21 cellular contexts compared by ENCODE assay signal in genomic region chr7:35536396-35536826, GRCh38.
A peak's percentile ranks its signal among the peaks of the same experiment; 100 is the strongest.
DNase-seq lines count a peak whose midpoint lies in the region; ATAC-seq and TF ChIP-seq lines count a peak whose summit lies in the region.
"Had no signal": no experiment of that assay in that cellular context is flagged by ENCODE, and none has a peak within 500 bp of the region (broad histone marks: within the 10 kb centered on the region; RNA-seq: fewer than 3 reads in every experiment).

No MANE protein-coding gene starts in this region.

- H3K27ac ChIP-seq in CD4-positive, CD25-positive, alpha-beta regulatory T cell (ENCODE audit: insufficient read depth, low read length, poor library complexity, severe bottlenecking) = no peak overlapping the region
- H3K27ac ChIP-seq in GM23338 (ENCODE audit: low read depth) = no peak overlapping the region
- no peak overlapping the region for H3K27ac ChIP-seq in CD8-positive, alpha-beta T cell (ENCODE audit: low read depth, low read length)
- H3K27ac ChIP-seq: epithelial cell of prostate, tibial nerve had no signal

- no peak for TF ChIP-seq CTCF in GM23338 (conservative IDR thresholded peaks at IDR 0.05; ENCODE audit: low read depth in 2 of 2)
- TF ChIP-seq CTCF in natural killer cell (IDR thresholded peaks at IDR 0.05) = no peak
- TF ChIP-seq CTCF in CD14-positive monocyte (IDR thresholded peaks at IDR 0.05) = no peak
- no peak for TF ChIP-seq CTCF in CD8-positive, alpha-beta T cell (IDR thresholded peaks at IDR 0.05)

- H3K4me1 ChIP-seq in CD4-positive, CD25-positive, alpha-beta regulatory T cell (ENCODE audit: control insufficient read depth, insufficient read depth, low read length, poor library complexity, severe bottlenecking) = peaks cover 3% of the 10 kb centered on the region
- H3K4me1 ChIP-seq in GM23338 (ENCODE audit: insufficient read depth) = no peaks in the 10 kb centered on the region
- no peaks in the 10 kb centered on the region for H3K4me1 ChIP-seq in CD8-positive, alpha-beta T cell (ENCODE audit: insufficient read depth, low read length)

- H3K27me3 ChIP-seq in CD4-positive, CD25-positive, alpha-beta regulatory T cell (ENCODE audit: control insufficient read depth, insufficient read depth, low read length) = peaks cover 4% of the 10 kb centered on the region
- H3K27me3 ChIP-seq in GM23338 (ENCODE audit: insufficient read depth) = peaks cover 19% of the 10 kb centered on the region; the same call in 1 of the 2 replicates
- no peaks in the 10 kb centered on the region for H3K27me3 ChIP-seq in CD8-positive, alpha-beta T cell (ENCODE audit: insufficient read depth, low read length)
- H3K27me3 ChIP-seq: tibial nerve had no signal

- H3K4me3 ChIP-seq in CD4-positive, CD25-positive, alpha-beta regulatory T cell (ENCODE audit: low read depth, low read length) = no peak overlapping the region
- H3K4me3 ChIP-seq in GM23338 = no peak overlapping the region
- no peak overlapping the region for H3K4me3 ChIP-seq in CD8-positive, alpha-beta T cell (ENCODE audit: low read depth, low read length)

- intact Hi-C loops in natural killer cell (cut with micrococcal nuclease) = loop anchor here (5.0 kb wide), 2 partner anchors 371 to 464 kb away; no protein-coding TSS in a partner anchor
- intact Hi-C loops in CD14-positive monocyte (cut with micrococcal nuclease) = loop anchor here (2.0 to 10.0 kb wide), 3 partner anchors 112 to 714 kb away; no protein-coding TSS in a partner anchor
- intact Hi-C loops in CD8-positive, alpha-beta T cell (cut with DNase I, micrococcal nuclease) = loop anchor here (2.0 to 10.0 kb wide), 7 partner anchors 112 to 1446 kb away; no protein-coding TSS in a partner anchor

- H3K4me3 Mint-ChIP-seq in CD4-positive, CD25-positive, alpha-beta regulatory T cell = peak overlapping the region in 3 of 4 donors; percentile 40 to 72 (median 62)
- peak overlapping the region; percentile 15; the same call in 1 of the 3 replicates for H3K4me3 Mint-ChIP-seq in GM23338
- H3K4me3 Mint-ChIP-seq in effector memory CD8-positive, alpha-beta T cell = peak overlapping the region; percentile 70 to 71
- peak overlapping the region; percentile 56 for H3K4me3 Mint-ChIP-seq in natural killer cell
- no peak overlapping the region for H3K4me3 Mint-ChIP-seq in CD14-positive monocyte
- H3K4me3 Mint-ChIP-seq in CD8-positive, alpha-beta T cell = no peak overlapping the region

- no peaks in the 10 kb centered on the region for H3K36me3 Mint-ChIP-seq in CD4-positive, CD25-positive, alpha-beta regulatory T cell
- H3K36me3 Mint-ChIP-seq in GM23338 (ENCODE audit: low read depth) (no peaks in the 10 kb centered on the region), natural killer cell (no peaks in the 10 kb centered on the region), CD14-positive monocyte (no peaks in the 10 kb centered on the region)
- H3K36me3 Mint-ChIP-seq in effector memory CD8-positive, alpha-beta T cell (ENCODE audit: insufficient read depth) = no peaks in the 10 kb centered on the region
- peaks cover 2% of the 10 kb centered on the region for H3K36me3 Mint-ChIP-seq in CD8-positive, alpha-beta T cell
- H3K36me3 Mint-ChIP-seq: activated CD4-positive, alpha-beta memory T cell treated with anti-CD3 and anti-CD28 coated beads for 36 hours had no signal

- H3K9me2 ChIP-seq in GM23338 (ENCODE audit: insufficient read depth) = no peaks in the 10 kb centered on the region

- H4K20me1 ChIP-seq in GM23338 (replicated peaks; ENCODE audit: insufficient read depth) = no peaks in the 10 kb centered on the region

- POLR2A ChIA-PET in CD8-positive, alpha-beta T cell (lab: Charles Lee) = no interaction called here

- no peak overlapping the region for H3K27ac Mint-ChIP-seq in CD4-positive, CD25-positive, alpha-beta regulatory T cell
- H3K27ac Mint-ChIP-seq in GM23338 (no peak overlapping the region), natural killer cell (no peak overlapping the region), CD14-positive monocyte (no peak overlapping the region)
- H3K27ac Mint-ChIP-seq in effector memory CD8-positive, alpha-beta T cell = no peak overlapping the region
- no peak overlapping the region for H3K27ac Mint-ChIP-seq in CD8-positive, alpha-beta T cell
- H3K27ac Mint-ChIP-seq: activated CD4-positive, alpha-beta memory T cell treated with anti-CD3 and anti-CD28 coated beads for 36 hours; activated T-cell treated with anti-CD3 and anti-CD28 coated beads, Interleukin-2, amount 50 U/mL, for 72 hours had no signal

- H3K4me2 ChIP-seq in GM23338 = no peak overlapping the region

- no peak for ATAC-seq in CD4-positive, CD25-positive, alpha-beta regulatory T cell (ENCODE audit: low read depth in 2 of 2)
- ATAC-seq in GM23338 (no peak), natural killer cell (no peak), GM21390 (IDR thresholded peaks at IDR 0.05; ENCODE audit: unreplicated experiment) (no peak)
- ATAC-seq in effector memory CD8-positive, alpha-beta T cell (replicated peaks) = no peak
- ATAC-seq in CD8-positive, alpha-beta T cell = no peak

- peaks cover 0 to 9% (median 3%) of the 10 kb centered on the region in 4 donors for H3K4me1 Mint-ChIP-seq in CD4-positive, CD25-positive, alpha-beta regulatory T cell
- H3K4me1 Mint-ChIP-seq in GM23338 = no peaks in the 10 kb centered on the region
- peaks cover 0 to 3% of the 10 kb centered on the region in 2 donors for H3K4me1 Mint-ChIP-seq in effector memory CD8-positive, alpha-beta T cell (ENCODE audit: low read depth in 2 of 2)
- peaks cover 0 to 4% of the 10 kb centered on the region in 2 donors for H3K4me1 Mint-ChIP-seq in natural killer cell
- H3K4me1 Mint-ChIP-seq in CD14-positive monocyte = peaks cover 10% of the 10 kb centered on the region
- H3K4me1 Mint-ChIP-seq in CD8-positive, alpha-beta T cell (ENCODE audit: low read depth) = peaks cover 2% of the 10 kb centered on the region

- no peak for DNase-seq in CD4-positive, CD25-positive, alpha-beta regulatory T cell
- DNase-seq in GM23338 (ENCODE audit: low spot score) = no peak
- DNase-seq in effector memory CD8-positive, alpha-beta T cell = no peak
- DNase-seq in natural killer cell = no peak
- no peak for DNase-seq in CD14-positive monocyte (ENCODE audit: low spot score)
- no peak for DNase-seq in CD8-positive, alpha-beta T cell
- no peak for DNase-seq in mucosa of gallbladder (ENCODE audit: low spot score)
- DNase-seq: activated CD4-positive, alpha-beta memory T cell treated with anti-CD3 and anti-CD28 coated beads for 36 hours; activated T-cell treated with anti-CD3 and anti-CD28 coated beads, Interleukin-2, amount 50 U/mL, for 72 hours; COR-L47; dermis blood vessel endothelial cell; foreskin fibroblast; kidney; NCI-H1417 treated with DMSO at 0.1 percent for 48 hours; NCI-H69; occipital lobe; SHP77; T-helper 1 cell had no signal

- CTCF ChIA-PET in CD8-positive, alpha-beta T cell (lab: Charles Lee) = interaction anchor here (0.7 kb wide), 1 partner anchor 14 kb away, joined by 4 read pairs; no protein-coding TSS in a partner anchor

- 0 out of 2 replicates have a peak overlapping the region, but pooled peaks have one; percentile 14 for H2AFZ ChIP-seq in GM23338

- no peaks in the 10 kb centered on the region for H3K79me2 ChIP-seq in GM23338 (replicated peaks; ENCODE audit: insufficient read depth)

- H3K27me3 Mint-ChIP-seq in CD4-positive, CD25-positive, alpha-beta regulatory T cell = peaks cover 32% of the 10 kb centered on the region
- H3K27me3 Mint-ChIP-seq in GM23338 (ENCODE audit: insufficient read depth, low read depth, poor library complexity) = peaks cover 7% of the 10 kb centered on the region
- peaks cover 23 to 48% of the 10 kb centered on the region in 2 donors for H3K27me3 Mint-ChIP-seq in effector memory CD8-positive, alpha-beta T cell
- peaks cover 10 to 14% of the 10 kb centered on the region in 2 donors for H3K27me3 Mint-ChIP-seq in natural killer cell (ENCODE audit: low read depth in 2 of 2)
- peaks cover 14 to 28% (median 27%) of the 10 kb centered on the region in 3 donors for H3K27me3 Mint-ChIP-seq in CD14-positive monocyte (ENCODE audit: low read depth in 3 of 3)
- H3K27me3 Mint-ChIP-seq in CD8-positive, alpha-beta T cell (ENCODE audit: low read depth) = peaks cover 12% of the 10 kb centered on the region

- H3K9me3 ChIP-seq in CD4-positive, CD25-positive, alpha-beta regulatory T cell (ENCODE audit: control insufficient read depth in 2 of 2, low read length in 2 of 2) = no peaks in the 10 kb centered on the region
- no peaks in the 10 kb centered on the region for H3K9me3 ChIP-seq in CD8-positive, alpha-beta T cell (ENCODE audit: low read length)
- H3K9me3 ChIP-seq: tibial nerve had no signal

- H3K36me3 ChIP-seq in CD4-positive, CD25-positive, alpha-beta regulatory T cell (ENCODE audit: control insufficient read depth, insufficient read depth, low read length) = no peaks in the 10 kb centered on the region
- no peaks in the 10 kb centered on the region for H3K36me3 ChIP-seq in GM23338 (ENCODE audit: insufficient read depth)
- H3K36me3 ChIP-seq in CD8-positive, alpha-beta T cell (ENCODE audit: insufficient read depth, low read length) = no peaks in the 10 kb centered on the region
- H3K36me3 ChIP-seq: tibial nerve had no signal

- peaks cover 0 to 2% (median 0%) of the 10 kb centered on the region in 7 donors for H3K9me3 Mint-ChIP-seq in CD4-positive, CD25-positive, alpha-beta regulatory T cell
- H3K9me3 Mint-ChIP-seq in GM23338 (no peaks in the 10 kb centered on the region), natural killer cell (no peaks in the 10 kb centered on the region), CD14-positive monocyte (peaks cover 5 to 14% (median 10%) of the 10 kb centered on the region in 7 donors)
- H3K9me3 Mint-ChIP-seq in effector memory CD8-positive, alpha-beta T cell = no peaks in the 10 kb centered on the region
- H3K9me3 Mint-ChIP-seq in CD8-positive, alpha-beta T cell = no peaks in the 10 kb centered on the region
- H3K9me3 Mint-ChIP-seq: activated CD4-positive, alpha-beta memory T cell treated with anti-CD3 and anti-CD28 coated beads for 36 hours; activated T-cell treated with anti-CD3 and anti-CD28 coated beads, Interleukin-2, amount 50 U/mL, for 72 hours had no signal

- H3F3A ChIP-seq in GM23338 (replicated peaks; ENCODE audit: low read depth) = no peaks in the 10 kb centered on the region

Comparison
In these comparisons a context has a peak if more than half of its experiments do, and no peak if none do; other contexts are left out.
1. H3K4me3 Mint-ChIP-seq: peak in CD4-positive, CD25-positive, alpha-beta regulatory T cell (3 of 4), GM23338 (single experiment), effector memory CD8-positive, alpha-beta T cell (2 of 2) and natural killer cell (single experiment); none in CD14-positive monocyte (0 of 2) and CD8-positive, alpha-beta T cell (single experiment).